Comparison of ENCODE assay signal across 8 cellular contexts in genomic region chr10:101569465-101569837, GRCh38. TPM values are rescaled to one million over a fixed set of nuclear protein-coding genes. Genes with fewer than 3 reads are reported as not detected.
DNase-seq lines count a peak whose midpoint lies in the region; ATAC-seq and TF ChIP-seq lines count a peak whose summit lies in the region.

No MANE protein-coding gene starts in this region.

- no peaks in the 10 kb centered on the region for H3K36me3 Mint-ChIP-seq in naive B cell

- H3K4me3 Mint-ChIP-seq in naive B cell, result peak overlapping the region; percentile 56 to 90 (median 80)

- H3K36me3 ChIP-seq in BE2C, result no peaks in the 10 kb centered on the region

- H3K27me3 Mint-ChIP-seq in naive B cell, result peaks cover 28 to 54% (median 54%) of the 10 kb centered on the region in 3 donors

- H3K27me3 ChIP-seq in BE2C, result peaks cover 5% of the 10 kb centered on the region

- H3K27ac ChIP-seq in caudate nucleus (ENCODE audit: low read depth, low read length), result peak overlapping the region; percentile 40

- no peaks in the 10 kb centered on the region for H3K9me3 Mint-ChIP-seq in naive B cell

- H3K4me1 Mint-ChIP-seq in naive B cell, result peaks cover 13 to 23% (median 21%) of the 10 kb centered on the region in 3 donors

- peak overlapping the region; percentile 71 for H3K4me3 ChIP-seq in BE2C (ENCODE audit: low read depth, low read length)

- ATAC-seq in naive B cell (ENCODE audit: low read depth in 2 of 2) (no peak), GM21381 (IDR thresholded peaks at IDR 0.05; ENCODE audit: unreplicated experiment) (no peak), GM19395 (IDR thresholded peaks at IDR 0.05; ENCODE audit: unreplicated experiment) (no peak)

- H3K4me1 ChIP-seq in BE2C, result no peaks in the 10 kb centered on the region; the same call in 1 of the 2 replicates

- no peak overlapping the region for H3K27ac Mint-ChIP-seq in naive B cell

- peak; percentile 20 for DNase-seq in BE2C
- peak; percentile 46 for DNase-seq in HuH-7 (ENCODE audit: low spot score)
- DNase-seq in caudate nucleus (lab: John Stamatoyannopoulos, UW), result no peak
- DNase-seq in naive B cell, result no peak
- no peak for DNase-seq in NCI-H2081 treated with DMSO at 0.1 percent for 48 hours (lab: John Stamatoyannopoulos, UW)
- DNase-seq in NCI-H526 treated with DMSO at 0.1 percent for 48 hours (lab: John Stamatoyannopoulos, UW), result no peak

- peaks cover 5% of the 10 kb centered on the region; the same call in 1 of the 2 replicates for H3K9me3 ChIP-seq in BE2C

- no peak for TF ChIP-seq CTCF in BE2C (IDR thresholded peaks at IDR 0.05; ENCODE audit: low read depth, low read length)

RNA-seq across cellular contexts. Expression of gene POLL, which starts 18.6 kb away (rescaled TPM):
- polyA plus RNA-seq in BE2C (2012; ENCODE audit: insufficient read depth, insufficient read length, low read depth), result 27.9 TPM
- 10 to 100 TPM in 5 of 6 donors, under 1 TPM in 1; 0.98 to 16.2 (median 11.8) TPM for polyA plus RNA-seq in naive B cell (ENCODE audit: low read depth in 6 of 6)

RNA-seq across cellular contexts. Expression of gene DPCD, which starts 18.7 kb away (rescaled TPM):
- 47.0 TPM for polyA plus RNA-seq in BE2C (2012; ENCODE audit: insufficient read depth, insufficient read length, low read depth)
- 1 to 10 TPM in 3 of 6 donors, under 1 TPM in 2, not detected in 1; 0.37 to 2.8 (median 1.2) TPM for polyA plus RNA-seq in naive B cell (ENCODE audit: low read depth in 6 of 6)

Comparison
In these comparisons a context has a peak if more than half of its experiments do, and no peak if none do; other contexts are left out.
1. DNase-seq: peak in BE2C (single experiment) and HuH-7 (single experiment); none in caudate nucleus (0 of 61), naive B cell (single experiment), NCI-H2081 treated with DMSO at 0.1 percent for 48 hours (single experiment) and NCI-H526 treated with DMSO at 0.1 percent for 48 hours (single experiment).